8 cellular contexts compared by ENCODE assay signal in the genomic region with DNA sequence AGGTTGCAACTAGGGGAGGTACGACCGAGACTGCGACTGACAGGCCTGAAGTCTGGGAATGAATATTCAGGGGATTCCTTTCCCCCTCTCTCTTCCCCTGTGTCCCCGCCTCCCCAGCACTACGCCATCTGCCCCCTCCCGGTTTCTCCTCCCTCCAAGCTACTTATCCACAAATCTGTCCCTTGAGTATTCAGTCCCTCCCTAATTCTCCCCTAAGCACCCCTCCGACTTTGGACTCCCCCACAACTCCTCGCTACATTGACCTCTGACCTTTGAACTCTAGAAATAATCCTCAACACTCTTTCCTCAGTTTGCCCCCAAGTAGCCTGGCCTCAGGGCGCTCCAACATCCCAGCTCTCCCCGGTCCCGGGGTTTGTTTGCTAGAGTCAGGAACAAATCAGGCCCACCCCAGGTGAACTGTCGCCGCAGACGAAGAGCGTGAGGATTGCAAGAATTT. TPM values are rescaled to one million over a fixed set of nuclear protein-coding genes. Genes with fewer than 3 reads are reported as not detected.
A peak's percentile ranks its signal among the peaks of the same experiment; 100 is the strongest.
DNase-seq lines count a peak whose midpoint lies in the region; ATAC-seq and TF ChIP-seq lines count a peak whose summit lies in the region.

No MANE protein-coding gene starts in this region.

- peak overlapping the region; percentile 86 for H3K4me3 ChIP-seq in MM.1S (ENCODE audit: low read length)
- H3K4me3 ChIP-seq in adrenal gland, result peak overlapping the region; percentile 36 to 75 (median 56)
- H3K4me3 ChIP-seq in right cardiac atrium (ENCODE audit: low read length), result peak overlapping the region; percentile 98
- H3K4me3 ChIP-seq in prostate gland, result peak overlapping the region; percentile 65 to 82

- WGBS in adrenal gland, 4 donors, result 1 to 9% (median 7%) methylated on average over 9 to 15 of the region's 15 CpGs
- 5% methylated on average over 15 of the region's 15 CpGs for WGBS in right cardiac atrium
- WGBS in prostate gland, result 8% methylated on average over 15 of the region's 15 CpGs

- no peak for DNase-seq in T-helper 2 cell treated with Interferon-gamma antibody and Interleukin-4, amounts not matched to agents 5 μg/mL and 100 μg/mL, for 36 hours (ENCODE audit: low spot score)
- DNase-seq in T-helper 2 cell, result no peak
- DNase-seq in MM.1S, result no peak
- peak; percentile 49 to 80 (median 57) for DNase-seq in adrenal gland
- DNase-seq in right cardiac atrium, result peak; percentile 65 to 83 (median 79)
- peak; percentile 35 for DNase-seq in prostate gland (ENCODE audit: low spot score)

- H3K27ac ChIP-seq in MM.1S (ENCODE audit: low read length) (peak overlapping the region; percentile 6; the same call in 1 of the 2 replicates), adrenal gland (peak overlapping the region; percentile 58 to 89 (median 65)), right cardiac atrium (ENCODE audit: low read length) (peak overlapping the region; percentile 98), prostate gland (peak overlapping the region; percentile 86 to 90)

- no peaks in the 10 kb centered on the region for H3K9me3 Mint-ChIP-seq in T-helper 2 cell treated with Interferon-gamma antibody and Interleukin-4, amounts not matched to agents 5 μg/mL and 100 μg/mL, for 36 hours

- H3K79me2 ChIP-seq in MM.1S (ENCODE audit: low read length), result peaks cover 30% of the 10 kb centered on the region

- no peaks in the 10 kb centered on the region for H3K9me2 ChIP-seq in MM.1S (replicated peaks; ENCODE audit: insufficient read depth, low read length)

- H3K4me1 Mint-ChIP-seq in T-helper 2 cell treated with Interferon-gamma antibody and Interleukin-4, amounts not matched to agents 5 μg/mL and 100 μg/mL, for 36 hours (ENCODE audit: low read depth), result peaks cover 34% of the 10 kb centered on the region

- TF ChIP-seq CTCF in MM.1S (IDR thresholded peaks at IDR 0.05; ENCODE audit: low read length), result no peak
- no peak for TF ChIP-seq CTCF in adrenal gland (IDR thresholded peaks at IDR 0.05)
- no peak for TF ChIP-seq CTCF in prostate gland (IDR thresholded peaks at IDR 0.05)

- H3K36me3 Mint-ChIP-seq in T-helper 2 cell treated with Interferon-gamma antibody and Interleukin-4, amounts not matched to agents 5 μg/mL and 100 μg/mL, for 36 hours (ENCODE audit: low read depth), result peaks cover 40% of the 10 kb centered on the region

- peaks cover 2% of the 10 kb centered on the region for H3K27me3 Mint-ChIP-seq in T-helper 2 cell treated with Interferon-gamma antibody and Interleukin-4, amounts not matched to agents 5 μg/mL and 100 μg/mL, for 36 hours (ENCODE audit: low read depth)

- H3K27ac Mint-ChIP-seq in T-helper 2 cell treated with Interferon-gamma antibody and Interleukin-4, amounts not matched to agents 5 μg/mL and 100 μg/mL, for 36 hours, result peak overlapping the region; percentile 92

- peak overlapping the region; percentile 74 for H3K9ac ChIP-seq in MM.1S (ENCODE audit: low read length)

- H3K27me3 ChIP-seq in MM.1S (replicated peaks; ENCODE audit: insufficient read depth, low read length) (no peaks in the 10 kb centered on the region), adrenal gland (no peaks in the 10 kb centered on the region), right cardiac atrium (ENCODE audit: control insufficient read depth, insufficient read depth) (no peaks in the 10 kb centered on the region), prostate gland (replicated peaks; ENCODE audit: insufficient read depth) (no peaks in the 10 kb centered on the region)

- intact Hi-C loops in adrenal gland (cut with DNase I) (no loop called here), right cardiac atrium (cut with DNase I) (no loop called here), prostate gland (cut with DNase I) (no loop called here)

- no peaks in the 10 kb centered on the region for H4K20me1 ChIP-seq in MM.1S (ENCODE audit: insufficient read depth, low read length)

- peak overlapping the region; percentile 99 for H2AFZ ChIP-seq in MM.1S (ENCODE audit: low read length)

- H3K4me2 ChIP-seq in MM.1S (ENCODE audit: low read depth, low read length), result peak overlapping the region; percentile 91

- ATAC-seq in right cardiac atrium (peak; percentile 72 to 78), HG02885 (IDR thresholded peaks at IDR 0.05; ENCODE audit: poor library complexity, unreplicated experiment) (no peak), GM21825 (IDR thresholded peaks at IDR 0.05; ENCODE audit: unreplicated experiment) (no peak)

- H3F3A ChIP-seq in MM.1S (ENCODE audit: insufficient read depth, low read length), result peaks cover 4% of the 10 kb centered on the region; the same call in 1 of the 2 replicates

- no peak for TF ChIP-seq POLR2A in adrenal gland (IDR thresholded peaks at IDR 0.05)
- TF ChIP-seq POLR2A in prostate gland (IDR thresholded peaks at IDR 0.05), result no peak

- no peaks in the 10 kb centered on the region for H3K36me3 ChIP-seq in MM.1S (replicated peaks; ENCODE audit: insufficient read depth, low read length)
- H3K36me3 ChIP-seq in adrenal gland (replicated peaks in 1 of 2), result peaks cover 0 to 48% of the 10 kb centered on the region in 2 donors
- peaks cover 0 to 8% of the 10 kb centered on the region in 2 donors for H3K36me3 ChIP-seq in prostate gland

- peak overlapping the region; percentile 91 for H3K4me3 Mint-ChIP-seq in T-helper 2 cell treated with Interferon-gamma antibody and Interleukin-4, amounts not matched to agents 5 μg/mL and 100 μg/mL, for 36 hours

- H3K9me3 ChIP-seq in MM.1S (replicated peaks; ENCODE audit: insufficient read depth, low read length) (no peaks in the 10 kb centered on the region), adrenal gland (replicated peaks in 1 of 3) (no peaks in the 10 kb centered on the region), right cardiac atrium (ENCODE audit: control insufficient read depth, low read length) (no peaks in the 10 kb centered on the region), prostate gland (no peaks in the 10 kb centered on the region)

- H3K4me1 ChIP-seq in MM.1S (ENCODE audit: low read length), result peaks cover 7% of the 10 kb centered on the region
- H3K4me1 ChIP-seq in adrenal gland (replicated peaks in 1 of 2), result peaks cover 14 to 22% of the 10 kb centered on the region in 2 donors
- peaks cover 7% of the 10 kb centered on the region for H3K4me1 ChIP-seq in right cardiac atrium (ENCODE audit: control insufficient read depth, insufficient read depth, low read length)
- H3K4me1 ChIP-seq in prostate gland (replicated peaks), result peaks cover 6% of the 10 kb centered on the region

RNA-seq across cellular contexts. Expression of gene LYSMD1, which starts 0.4 kb away (rescaled TPM):
- total RNA-seq in adrenal gland (10 to 100 TPM in 6 of 8 donors, 1 to 10 TPM in 2; 7.9 to 20.0 (median 13.8) TPM), right cardiac atrium (10 to 100 TPM in 3 of 4 donors, 1 to 10 TPM in 1; 8.5 to 16.5 (median 15.6) TPM), prostate gland (10 to 100 TPM in 1 of 2 donors, 1 to 10 TPM in 1; 7.3 to 19.3 TPM)
- polyA plus RNA-seq in adrenal gland (10 to 100 TPM in 1 of 3 donors, 1 to 10 TPM in 2; 4.4 to 12.8 (median 9.1) TPM), right cardiac atrium (9.9 TPM)

RNA-seq across cellular contexts. Expression of gene SCNM1, which starts 0.6 kb away (rescaled TPM):
- 10 to 100 TPM; 16.4 to 43.2 (median 32.9) TPM for total RNA-seq in adrenal gland
- polyA plus RNA-seq in adrenal gland, result 10 to 100 TPM; 47.2 to 89.0 (median 83.2) TPM
- 10 to 100 TPM; 18.3 to 25.6 (median 21.5) TPM for total RNA-seq in right cardiac atrium
- 23.7 TPM for polyA plus RNA-seq in right cardiac atrium
- 10 to 100 TPM; 25.1 to 39.5 TPM for total RNA-seq in prostate gland

RNA-seq across cellular contexts. Expression of gene TNFAIP8L2, which starts 8.9 kb away (rescaled TPM):
- total RNA-seq in adrenal gland (10 to 100 TPM in 3 of 8 donors, 1 to 10 TPM in 5; 4.9 to 18.3 (median 7.3) TPM), right cardiac atrium (1 to 10 TPM; 1.8 to 3.7 (median 2.3) TPM), prostate gland (1 to 10 TPM; 1.5 to 2.1 TPM)
- polyA plus RNA-seq in adrenal gland (10 to 100 TPM in 2 of 3 donors, 1 to 10 TPM in 1; 3.3 to 19.9 (median 15.2) TPM), right cardiac atrium (2.1 TPM)

RNA-seq across cellular contexts. Expression of gene TMOD4, which starts 10.5 kb away (rescaled TPM):
- total RNA-seq in adrenal gland, result 1 to 10 TPM in 1 of 8 donors, under 1 TPM in 1, not detected in 6; 0.60 to 1.2 TPM
- under 1 TPM in 2 of 3 donors, not detected in 1; 0.84 to 0.88 TPM for polyA plus RNA-seq in adrenal gland
- not detected for total RNA-seq in right cardiac atrium
- polyA plus RNA-seq in right cardiac atrium, result 0.20 TPM
- 1 to 10 TPM in 1 of 2 donors, not detected in 1; 1.7 TPM for total RNA-seq in prostate gland

RNA-seq across cellular contexts. Expression of gene SEMA6C, which starts 18.9 kb away (rescaled TPM):
- total RNA-seq in adrenal gland (1 to 10 TPM in 7 of 8 donors, under 1 TPM in 1; 0.66 to 7.1 (median 3.8) TPM), right cardiac atrium (10 to 100 TPM; 23.7 to 70.5 (median 53.3) TPM), prostate gland (100 to 1,000 TPM in 1 of 2 donors, 1 to 10 TPM in 1; 4.1 to 173 TPM)
- polyA plus RNA-seq in adrenal gland (10 to 100 TPM in 2 of 3 donors, under 1 TPM in 1; 0.88 to 40.5 (median 14.9) TPM), right cardiac atrium (58.3 TPM)

Comparison
In these comparisons a context has a peak if more than half of its experiments do, and no peak if none do; other contexts are left out.
1. DNase-seq: peak in adrenal gland (7 of 7), right cardiac atrium (3 of 3) and prostate gland (single experiment); none in T-helper 2 cell treated with Interferon-gamma antibody and Interleukin-4, amounts not matched to agents 5 μg/mL and 100 μg/mL, for 36 hours (single experiment), T-helper 2 cell (0 of 5) and MM.1S (single experiment).
2. H3K27ac ChIP-seq: peak in every context shown above with its lines; median percentile 98 in right cardiac atrium; 88 in prostate gland; 65 in adrenal gland; 6 in MM.1S.
3. ATAC-seq: peak in right cardiac atrium (2 of 2); none in HG02885 (single experiment) and GM21825 (single experiment).
4. Peak in every context shown above with its lines, with median percentiles within 50 percentile points of each other: H3K4me3 ChIP-seq.